In the genomic region with DNA sequence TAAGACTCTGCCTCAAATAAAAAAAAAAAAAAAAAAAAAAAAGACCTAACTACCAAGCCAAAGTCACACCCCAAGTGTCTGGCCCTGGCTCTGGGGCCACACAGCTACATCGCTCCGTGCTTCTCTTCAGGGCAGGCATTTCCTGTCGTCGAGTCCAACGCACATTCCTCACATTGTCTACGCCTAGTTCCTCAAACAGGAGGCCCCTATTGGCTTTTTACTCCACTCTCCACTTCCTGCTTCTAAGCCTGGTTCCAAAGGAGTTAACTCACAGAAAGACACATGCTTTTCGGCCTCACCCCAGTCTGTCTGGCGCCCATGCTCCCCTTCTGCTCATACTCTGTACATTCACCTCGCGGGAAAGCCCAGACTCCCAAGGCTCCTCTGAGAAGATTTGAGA, we compare ENCODE assay signal across 1 cellular context.
TF ChIP-seq lines count a peak whose summit lies in the region.

No MANE protein-coding gene starts in this region.

TF ChIP-seq in H1, 55 proteins besides CTCF, POLR2A, EP300 and RAD21 (continued from another document):
- TF ChIP-seq USF2 (IDR thresholded peaks at IDR 0.05; ENCODE audit: low read length): no peak
- TF ChIP-seq POU5F1 (IDR thresholded peaks at IDR 0.05; ENCODE audit: low read depth, low read length): no peak
- TF ChIP-seq ASH2L (IDR thresholded peaks at IDR 0.05; ENCODE audit: low read length): no peak
- no peak for TF ChIP-seq HDAC6 (IDR thresholded peaks at IDR 0.05; ENCODE audit: low read depth, low read length)
- TF ChIP-seq RBBP5 (IDR thresholded peaks at IDR 0.05; ENCODE audit: borderline replicate concordance, low read depth, low read length): 0 out of 2 replicates have a peak, but pooled peaks have one; percentile 24
- TF ChIP-seq TEAD4 (IDR thresholded peaks at IDR 0.05; ENCODE audit: low read depth, low read length): peak; percentile 80
